5 cellular contexts compared by ENCODE assay signal in genomic region chr7:78024591-78024990, GRCh38.
"Had no signal": no experiment of that assay in that cellular context is flagged by ENCODE, and none has a peak within 500 bp of the region (broad histone marks: within the 10 kb centered on the region; RNA-seq: fewer than 3 reads in every experiment).

No MANE protein-coding gene starts in this region.

- ATAC-seq: GM23338, K562 had no signal

- H3K4me2 ChIP-seq: GM23338 had no signal

- H3K27ac Mint-ChIP-seq: GM23338, H9 had no signal

- H2AFZ ChIP-seq: GM23338 had no signal

- H3K4me3 ChIP-seq: GM23338, K562 had no signal

- H3K9me3 Mint-ChIP-seq: GM23338, H9 had no signal

- H3K4me3 Mint-ChIP-seq: GM23338, H9 had no signal

- DNase-seq: H9, HCEC 1CT, IMR-90 had no signal
